In genomic region chr9:110048473-110048975, GRCh38 we compare ENCODE assay signal across 8 cellular contexts.
DNase-seq lines count a peak whose midpoint lies in the region; ATAC-seq, FAIRE-seq and TF ChIP-seq lines count a peak whose summit lies in the region.

No MANE protein-coding gene starts in this region.

- no peak for FAIRE-seq in GM12891 (lab: Jason Lieb, UNC)

- H3K9me3 ChIP-seq in body of pancreas = no peaks in the 10 kb centered on the region

- peaks cover 0 to 23% of the 10 kb centered on the region in 2 donors for H3K27me3 ChIP-seq in body of pancreas

- intact Hi-C loops in body of pancreas (cut with DNase I) = no loop called here

- TF ChIP-seq POLR2A in GM12891 (IDR thresholded peaks at IDR 0.05; ENCODE audit: low read depth, low read length) = peak; percentile 72
- TF ChIP-seq POLR2A in body of pancreas (IDR thresholded peaks at IDR 0.05) = peak in 2 of 3 donors; percentile 35 to 47

- H3K4me3 ChIP-seq in HFF-Myc (replicated peaks; ENCODE audit: low read depth, low read length) (peak overlapping the region; percentile 97), body of pancreas (peak overlapping the region; percentile 10 to 21)

- peak overlapping the region in 1 of 4 donors; percentile 32 for H3K27ac ChIP-seq in body of pancreas

- TF ChIP-seq CTCF in HFF-Myc (IDR thresholded peaks at IDR 0.05; ENCODE audit: low read depth, low read length, missing control alignments) = no peak
- TF ChIP-seq CTCF in body of pancreas (IDR thresholded peaks at IDR 0.05) = no peak

- WGBS in body of pancreas, 2 donors = 1% methylated on average over 22 to 39 of the region's 39 CpGs

- H3K36me3 ChIP-seq in body of pancreas (replicated peaks in 1 of 2; ENCODE audit: insufficient read depth in 1 of 2, low read depth in 2 of 2) = no peaks in the 10 kb centered on the region

- H3K4me1 ChIP-seq in body of pancreas = peaks cover 27% of the 10 kb centered on the region

- peak; percentile 85 for ATAC-seq in body of pancreas

- DNase-seq in GM12891 (ENCODE audit: insufficient read length, low spot score) (peak; percentile 78), HFF-Myc (ENCODE audit: extremely low read depth, low read depth) (no peak), NCI-H1105 (lab: John Stamatoyannopoulos, UW) (peak; percentile 60), UCSD-AML1 (lab: John Stamatoyannopoulos, UW; ENCODE audit: unreplicated experiment) (peak; percentile 87), body of pancreas (peak; percentile 43 to 72 (median 66)), iPS-NIHi7 (ENCODE audit: extremely low spot score) (peak; percentile 85), cerebellar nuclear complex (lab: John Stamatoyannopoulos, UW) (no peak)
- peak; percentile 80 for DNase-seq in stimulated activated CD4-positive, alpha-beta T cell treated with anti-CD3 and anti-CD28 coated beads, Interleukin-12 subunit alpha, Interleukin-12 subunit beta, amount 100 ng/mL, for 4 hours

TF ChIP-seq in GM12891, 5 proteins besides CTCF, POLR2A, EP300 and RAD21:
- no peak for TF ChIP-seq SPI1 (IDR thresholded peaks at IDR 0.05; ENCODE audit: low read depth, low read length)
- TF ChIP-seq TAF1 (IDR thresholded peaks at IDR 0.05; ENCODE audit: low read depth, low read length) = peak; percentile 78; the same call in 1 of the 2 replicates
- peak; percentile 18; the same call in 1 of the 2 replicates for TF ChIP-seq POU2F2 (IDR thresholded peaks at IDR 0.05; ENCODE audit: low read depth, low read length)
- no peak for TF ChIP-seq PAX5 (IDR thresholded peaks at IDR 0.05; ENCODE audit: insufficient read depth, low read length, severe bottlenecking)
- peak; percentile 20; the same call in 1 of the 2 replicates for TF ChIP-seq POLR2AphosphoS5 (IDR thresholded peaks at IDR 0.05; ENCODE audit: low read depth, low read length)

Comparison
In these comparisons a context has a peak if more than half of its experiments do, and no peak if none do; other contexts are left out.
1. DNase-seq: peak in GM12891 (single experiment), NCI-H1105 (single experiment), UCSD-AML1 (single experiment), body of pancreas (4 of 4), iPS-NIHi7 (single experiment) and stimulated activated CD4-positive, alpha-beta T cell treated with anti-CD3 and anti-CD28 coated beads, Interleukin-12 subunit alpha, Interleukin-12 subunit beta, amount 100 ng/mL, for 4 hours (single experiment); none in HFF-Myc (single experiment) and cerebellar nuclear complex (0 of 2).